Comparison of ENCODE assay signal across 27 cellular contexts in the genomic region with DNA sequence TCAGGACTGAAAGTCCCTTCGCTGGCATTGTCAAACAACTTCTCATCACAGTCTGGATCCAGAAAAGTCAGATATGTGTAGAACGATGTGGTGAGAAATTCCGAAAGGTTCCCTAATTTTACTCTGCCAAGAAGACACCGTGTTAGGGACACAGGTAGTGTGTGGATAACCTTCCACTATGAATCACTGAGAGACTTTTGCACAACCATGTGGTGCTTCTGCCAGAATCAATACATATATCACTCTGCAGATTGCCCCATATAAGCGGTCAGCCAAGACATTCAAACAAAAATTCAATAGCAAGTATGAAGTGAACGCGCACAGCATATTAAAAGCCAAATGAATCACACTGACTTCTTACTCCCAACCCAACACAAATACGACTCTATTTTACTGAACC.
"Had no signal": no experiment of that assay in that cellular context is flagged by ENCODE, and none has a peak within 500 bp of the region (broad histone marks: within the 10 kb centered on the region; RNA-seq: fewer than 3 reads in every experiment).

No MANE protein-coding gene starts in this region.

- H3K4me1 Mint-ChIP-seq: endodermal cell, mesothelial cell of epicardium had no signal

- H3K4me1 ChIP-seq: esophagus squamous epithelium, gastrocnemius medialis, heart right ventricle, left ventricle myocardium inferior, lower lobe of right lung had no signal

- H3K9me3 Mint-ChIP-seq: effector memory CD8-positive, alpha-beta T cell had no signal

- H3K4me3 ChIP-seq: coronary artery, dorsolateral prefrontal cortex, esophagus squamous epithelium, gastrocnemius medialis, heart right ventricle, left ventricle myocardium inferior, lower lobe of right lung, mucosa of descending colon had no signal

- DNase-seq: dermis blood vessel endothelial cell; dorsolateral prefrontal cortex; effector CD4-positive, alpha-beta T cell; effector memory CD8-positive, alpha-beta T cell; endodermal cell; erythroblast; esophagus squamous epithelium; foreskin fibroblast; foreskin melanocyte; gastrocnemius medialis; glutamatergic neuron; head of caudate nucleus; heart right ventricle; hippocampal formation; left cardiac atrium; left ventricle myocardium inferior; lower lobe of right lung; mesenchymal stem cell; mucosa of descending colon had no signal

- H3K4me3 Mint-ChIP-seq: effector memory CD8-positive, alpha-beta T cell; endodermal cell; mesothelial cell of epicardium had no signal

- H3K9me3 ChIP-seq: gastrocnemius medialis, left ventricle myocardium inferior, lower lobe of right lung, mucosa of descending colon had no signal

- ATAC-seq: effector memory CD8-positive, alpha-beta T cell; esophagus mucosa; gastrocnemius medialis; heart right ventricle; left cardiac atrium; lower lobe of right lung; mucosa of descending colon had no signal

- H3K27me3 Mint-ChIP-seq: effector memory CD8-positive, alpha-beta T cell had no signal

- H3K27ac ChIP-seq: coronary artery, dorsolateral prefrontal cortex, epithelial cell of prostate, esophagus squamous epithelium, gastrocnemius medialis, heart right ventricle, left ventricle myocardium inferior, lower lobe of right lung had no signal

- H3K27ac Mint-ChIP-seq: effector memory CD8-positive, alpha-beta T cell; endodermal cell; mesothelial cell of epicardium had no signal

- FAIRE-seq: colon, endometrium, islet of Langerhans, keratinocyte had no signal

- H3K27me3 ChIP-seq: esophagus squamous epithelium, gastrocnemius medialis, heart right ventricle had no signal
